Comparison of ENCODE assay signal across 1 cellular context in the genomic region with DNA sequence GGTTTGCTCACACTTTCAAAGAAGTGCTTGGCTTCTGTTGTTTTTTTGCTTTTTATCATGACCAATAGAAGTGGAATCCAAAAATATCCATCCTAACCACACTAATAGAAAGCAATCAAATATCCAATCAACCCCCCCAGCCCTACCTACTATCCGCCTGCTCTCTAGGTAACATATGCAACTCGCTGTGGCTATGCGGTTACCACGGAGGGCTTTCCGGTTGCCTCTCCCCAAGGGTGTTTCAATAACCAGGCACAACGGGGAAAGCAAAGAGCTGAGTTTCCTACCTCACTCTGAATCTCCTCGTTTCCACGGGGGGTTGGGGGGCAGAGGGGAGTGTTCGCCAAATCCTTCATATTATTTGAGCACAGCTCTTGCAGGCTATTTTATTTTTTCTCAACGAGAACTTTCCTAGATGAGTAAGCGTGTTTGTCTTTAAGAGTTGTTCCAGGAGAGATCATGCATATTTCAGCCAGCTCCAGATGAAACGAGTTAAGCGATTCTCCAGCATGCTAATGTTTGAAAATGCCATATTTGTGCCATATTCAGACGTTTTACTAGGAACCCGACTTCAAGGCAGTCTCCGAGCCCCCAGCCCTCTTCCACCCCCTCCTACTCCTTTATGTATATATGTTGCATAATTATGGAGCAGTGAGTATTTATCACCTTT.
TF ChIP-seq lines count a peak whose summit lies in the region.

No MANE protein-coding gene starts in this region.

TF ChIP-seq in H1, 55 proteins besides CTCF, POLR2A, EP300 and RAD21 (continued from another document):
- TF ChIP-seq, protein P1, sequence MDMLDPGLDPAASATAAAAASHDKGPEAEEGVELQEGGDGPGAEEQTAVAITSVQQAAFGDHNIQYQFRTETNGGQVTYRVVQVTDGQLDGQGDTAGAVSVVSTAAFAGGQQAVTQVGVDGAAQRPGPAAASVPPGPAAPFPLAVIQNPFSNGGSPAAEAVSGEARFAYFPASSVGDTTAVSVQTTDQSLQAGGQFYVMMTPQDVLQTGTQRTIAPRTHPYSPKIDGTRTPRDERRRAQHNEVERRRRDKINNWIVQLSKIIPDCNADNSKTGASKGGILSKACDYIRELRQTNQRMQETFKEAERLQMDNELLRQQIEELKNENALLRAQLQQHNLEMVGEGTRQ (IDR thresholded peaks at IDR 0.05; ENCODE audit: low read length), result no peak
- no peak for TF ChIP-seq TAF1 (IDR thresholded peaks at IDR 0.05; ENCODE audit: low read depth, low read length)
